Comparison of ENCODE assay signal across 21 cellular contexts in the genomic region with DNA sequence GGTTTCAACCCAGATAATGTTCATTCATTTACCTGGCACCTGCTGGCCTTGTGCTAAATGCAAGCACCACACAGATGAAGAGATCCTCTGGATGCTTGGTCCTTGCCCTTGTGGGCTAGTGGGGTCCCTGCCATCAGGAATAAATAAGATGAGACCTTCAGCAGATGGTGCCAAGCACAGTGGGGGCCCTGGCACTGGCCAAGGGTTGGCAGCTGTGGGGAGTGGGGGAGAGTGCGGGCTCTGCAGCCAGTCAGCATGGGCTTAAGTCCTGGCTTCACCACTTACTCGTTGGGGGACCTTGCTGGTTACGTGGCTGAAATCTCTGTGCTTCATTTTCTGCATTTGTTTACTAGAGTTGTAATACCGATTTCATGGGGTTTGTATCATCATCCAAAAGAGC.
"Had no signal": no experiment of that assay in that cellular context is flagged by ENCODE, and none has a peak within 500 bp of the region (broad histone marks: within the 10 kb centered on the region; RNA-seq: fewer than 3 reads in every experiment).

No MANE protein-coding gene starts in this region.

- H3K27me3 ChIP-seq: ascending aorta, colonic mucosa, esophagus squamous epithelium, hepatocyte, pancreas, sigmoid colon, spleen, thyroid gland, uterus had no signal

- H3K9me3 Mint-ChIP-seq: activated B cell treated with CpG ODN at 0.5 μM for 24 hours; activated T-helper 1 cell treated with anti-CD3 and anti-CD28 coated beads, Interleukin-12 subunit alpha, Interleukin-12 subunit beta, Interleukin-2, Interleukin-4 antibody, amounts not matched to agents 30 ng/mL and 10 ng/mL and 1 ng/mL, durations not matched to agents 14 hours and 24 hours and 36 hours; memory B cell; naive thymus-derived CD4-positive, alpha-beta T cell; T-helper 1 cell treated with Interleukin-12 subunit alpha and Interleukin-12 subunit beta and Interleukin-4 antibody, amounts not matched to agents 30 μg/mL and 1 μg/mL, for 36 hours had no signal

- H2AFZ ChIP-seq: hepatocyte had no signal

- H3K4me3 Mint-ChIP-seq: activated B cell treated with CpG ODN at 0.5 μM for 24 hours; activated T-helper 1 cell treated with anti-CD3 and anti-CD28 coated beads, Interleukin-12 subunit alpha, Interleukin-12 subunit beta, Interleukin-2, Interleukin-4 antibody, amounts not matched to agents 30 ng/mL and 10 ng/mL and 1 ng/mL, durations not matched to agents 14 hours and 24 hours and 36 hours; memory B cell; naive thymus-derived CD4-positive, alpha-beta T cell; T-helper 1 cell treated with Interleukin-12 subunit alpha and Interleukin-12 subunit beta and Interleukin-4 antibody, amounts not matched to agents 30 μg/mL and 1 μg/mL, for 36 hours had no signal

- ATAC-seq: mucosa of descending colon; naive thymus-derived CD4-positive, alpha-beta T cell; pancreas had no signal

- H3K4me2 ChIP-seq: hepatocyte had no signal

- H3K4me3 ChIP-seq: ascending aorta, colonic mucosa, esophagus squamous epithelium, hepatocyte, left ventricle myocardium inferior, mucosa of descending colon, pancreas, sigmoid colon, spleen, thyroid gland, uterus had no signal

- H3K27ac Mint-ChIP-seq: activated B cell treated with CpG ODN at 0.5 μM for 24 hours; activated T-helper 1 cell treated with anti-CD3 and anti-CD28 coated beads, Interleukin-12 subunit alpha, Interleukin-12 subunit beta, Interleukin-2, Interleukin-4 antibody, amounts not matched to agents 30 ng/mL and 10 ng/mL and 1 ng/mL, durations not matched to agents 14 hours and 24 hours and 36 hours; memory B cell had no signal

- FAIRE-seq: endothelial cell of umbilical vein, kidney, pancreas had no signal

- H3K36me3 ChIP-seq: uterus had no signal

- H3K4me1 ChIP-seq: colonic mucosa, pancreas, uterus had no signal

- DNase-seq: activated B cell treated with CpG ODN at 0.5 μM for 24 hours; activated CD4-positive, alpha-beta T cell treated with anti-CD3 and anti-CD28 coated beads for 48 hours; activated naive CD4-positive, alpha-beta T cell; colonic mucosa; esophagus squamous epithelium; kidney; left ventricle myocardium inferior; mucosa of descending colon; naive thymus-derived CD4-positive, alpha-beta T cell; pancreas; sigmoid colon; spleen; stimulated activated CD4-positive, alpha-beta T cell treated with anti-CD3 and anti-CD28 coated beads, Interleukin-1b, Interleukin-23, amount 100 ng/mL, for 48 hours; thyroid gland; uterus had no signal

- H3K27me3 Mint-ChIP-seq: activated B cell treated with CpG ODN at 0.5 μM for 24 hours; memory B cell; naive thymus-derived CD4-positive, alpha-beta T cell had no signal

- H3K27ac ChIP-seq: ascending aorta, colonic mucosa, esophagus squamous epithelium, hepatocyte, left ventricle myocardium inferior, pancreas, sigmoid colon, thyroid gland, uterus had no signal
